Comparison of ENCODE assay signal across 13 cellular contexts in genomic region chr11:65781962-65782815, GRCh38. TPM values are rescaled to one million over a fixed set of nuclear protein-coding genes. Genes with fewer than 3 reads are reported as not detected.
DNase-seq lines count a peak whose midpoint lies in the region; ATAC-seq and TF ChIP-seq lines count a peak whose summit lies in the region.
"Had no signal": no experiment of that assay in that cellular context is flagged by ENCODE, and none has a peak within 500 bp of the region (broad histone marks: within the 10 kb centered on the region; RNA-seq: fewer than 3 reads in every experiment).

No MANE protein-coding gene starts in this region.

- intact Hi-C loops in esophagus squamous epithelium (cut with DNase I) = loop anchor here (5.0 kb wide), 1 partner anchor 35 kb away; no protein-coding TSS in a partner anchor
- intact Hi-C loops in sciatic nerve (cut with DNase I) = no loop called here

- peak overlapping the region; percentile 97; the same call in 1 of the 2 replicates for H3K4me2 ChIP-seq in DND-41 (ENCODE audit: insufficient read depth, low read length)
- H3K4me2 ChIP-seq in OCI-LY3 (ENCODE audit: low read length) = peak overlapping the region; percentile 97

- H4K20me1 ChIP-seq in DND-41 (ENCODE audit: insufficient read depth, low read length) = peaks cover 25% of the 10 kb centered on the region
- H4K20me1 ChIP-seq in OCI-LY3 (ENCODE audit: insufficient read depth, low read length) = peaks cover 17% of the 10 kb centered on the region

- ATAC-seq in DND-41 (ENCODE audit: insufficient read depth, low read depth) = no peak
- peak; percentile 2 for ATAC-seq in sciatic nerve
- no peak for ATAC-seq in upper lobe of left lung (ENCODE audit: low FRiP score in 2 of 2)
- ATAC-seq in GM18858 (IDR thresholded peaks at IDR 0.05; ENCODE audit: unreplicated experiment) = no peak

- H3K4me1 ChIP-seq in DND-41 (ENCODE audit: insufficient read depth, low read length) (peaks cover 26% of the 10 kb centered on the region), OCI-LY3 (ENCODE audit: low read length) (peaks cover 23% of the 10 kb centered on the region), esophagus squamous epithelium (peaks cover 46 to 90% (median 65%) of the 10 kb centered on the region in 3 donors), upper lobe of left lung (peaks cover 34 to 54% (median 43%) of the 10 kb centered on the region in 4 donors)

- no peak for TF ChIP-seq CTCF in DND-41 (IDR thresholded peaks at IDR 0.05; ENCODE audit: borderline replicate concordance, extremely low read depth, low read length, poor library complexity, severe bottlenecking)
- TF ChIP-seq CTCF in OCI-LY3 (IDR thresholded peaks at IDR 0.05; ENCODE audit: low read depth, low read length) = no peak
- TF ChIP-seq CTCF in esophagus squamous epithelium (IDR thresholded peaks at IDR 0.05) = no peak
- no peak for TF ChIP-seq CTCF in upper lobe of left lung (IDR thresholded peaks at IDR 0.05)

- peaks cover 25% of the 10 kb centered on the region for H3K36me3 ChIP-seq in DND-41 (ENCODE audit: insufficient read depth, low read length)
- H3K36me3 ChIP-seq in OCI-LY3 (replicated peaks; ENCODE audit: low read depth, low read length) = peaks cover 18% of the 10 kb centered on the region
- H3K36me3 ChIP-seq in esophagus squamous epithelium = peaks cover 16 to 22% (median 21%) of the 10 kb centered on the region in 3 donors
- peaks cover 0 to 23% (median 21%) of the 10 kb centered on the region in 4 donors for H3K36me3 ChIP-seq in upper lobe of left lung

- H3K9ac ChIP-seq in DND-41 (ENCODE audit: low read depth, low read length) = peak overlapping the region; percentile 93; the same call in 1 of the 2 replicates
- 0 out of 2 replicates have a peak overlapping the region, but pooled peaks have one; percentile 76 for H3K9ac ChIP-seq in OCI-LY3 (ENCODE audit: low read length)

- H3K79me2 ChIP-seq in DND-41 (ENCODE audit: insufficient read depth, low read length) (peaks cover 19% of the 10 kb centered on the region), OCI-LY3 (ENCODE audit: low read length) (peaks cover 28% of the 10 kb centered on the region)

- no peak for DNase-seq in DND-41
- no peak for DNase-seq in esophagus squamous epithelium (lab: John Stamatoyannopoulos, UW)
- DNase-seq in sciatic nerve (ENCODE audit: low spot score) = no peak
- no peak for DNase-seq in stimulated activated CD4-positive, alpha-beta T cell treated with anti-CD3 and anti-CD28 coated beads, Interleukin-12 subunit alpha, Interleukin-12 subunit beta, amount 100 ng/mL, for 4 hours
- DNase-seq in upper lobe of left lung = no peak
- DNase-seq: activated gamma-delta T cell, DMS79 treated with DMSO at 0.1 percent for 48 hours had no signal

- no peak overlapping the region for H3K27ac ChIP-seq in DND-41 (ENCODE audit: low read length)
- 0 out of 2 replicates have a peak overlapping the region, but pooled peaks have one; percentile 8 for H3K27ac ChIP-seq in OCI-LY3 (ENCODE audit: low read length)
- peak overlapping the region; percentile 88 to 95 (median 91) for H3K27ac ChIP-seq in esophagus squamous epithelium
- H3K27ac ChIP-seq in upper lobe of left lung = peak overlapping the region in 2 of 4 donors; percentile 93 to 99

- no peak overlapping the region for H2AFZ ChIP-seq in DND-41 (ENCODE audit: low read depth, low read length)
- H2AFZ ChIP-seq in OCI-LY3 (ENCODE audit: low read depth, low read length) = no peak overlapping the region

- 91% methylated on average over 5 to 8 of the region's 13 CpGs for WGBS in esophagus squamous epithelium, 2 donors
- 60 to 95% methylated on average over 1 to 13 of the region's 13 CpGs for WGBS in upper lobe of left lung, 2 donors

- TF ChIP-seq EP300 in upper lobe of left lung (IDR thresholded peaks at IDR 0.05) = no peak

- TF ChIP-seq POLR2A in esophagus squamous epithelium (IDR thresholded peaks at IDR 0.05) (no peak), upper lobe of left lung (IDR thresholded peaks at IDR 0.05) (no peak)

- H3K9me3 ChIP-seq in DND-41 (ENCODE audit: insufficient read depth, low read length, severe bottlenecking) (no peaks in the 10 kb centered on the region), OCI-LY3 (ENCODE audit: insufficient read depth, low read length) (no peaks in the 10 kb centered on the region), esophagus squamous epithelium (no peaks in the 10 kb centered on the region), upper lobe of left lung (no peaks in the 10 kb centered on the region)
- H3K9me3 ChIP-seq: left lung, Peyer's patch, right lobe of liver had no signal

- H3K27me3 ChIP-seq in DND-41 (ENCODE audit: insufficient read depth, low read length, poor library complexity) (no peaks in the 10 kb centered on the region), OCI-LY3 (ENCODE audit: low read depth, low read length) (no peaks in the 10 kb centered on the region), esophagus squamous epithelium (peaks cover 0 to 27% (median 5%) of the 10 kb centered on the region in 4 donors), upper lobe of left lung (peaks cover 0 to 14% (median 8%) of the 10 kb centered on the region in 4 donors)

- 0 out of 4 replicates have a peak overlapping the region, but pooled peaks of 1 of the 2 experiments have one; percentile 97 for H3K4me3 ChIP-seq in DND-41 (ENCODE audit: low read depth in 1 of 2, low read length in 2 of 2)
- peak overlapping the region; percentile 90 for H3K4me3 ChIP-seq in OCI-LY3 (ENCODE audit: low read length)
- H3K4me3 ChIP-seq in esophagus squamous epithelium = peak overlapping the region in 3 of 4 donors; percentile 79 to 100 (median 83)
- H3K4me3 ChIP-seq in upper lobe of left lung = peak overlapping the region in 2 of 4 donors; percentile 91 to 94

RNA-seq across cellular contexts. Expression of gene AP5B1, which starts 1.4 kb away (rescaled TPM):
- 10 to 100 TPM; 16.4 to 38.5 (median 23.3) TPM for total RNA-seq in esophagus squamous epithelium
- total RNA-seq in sciatic nerve = 12.9 TPM
- total RNA-seq in upper lobe of left lung = 10 to 100 TPM; 24.8 to 66.0 (median 46.8) TPM

RNA-seq across cellular contexts. Expression of gene OVOL1, which starts 4.7 kb away (rescaled TPM):
- total RNA-seq in esophagus squamous epithelium (10 to 100 TPM; 26.5 to 90.9 (median 55.3) TPM), sciatic nerve (not detected), upper lobe of left lung (1 to 10 TPM in 2 of 6 donors, under 1 TPM in 4; under 0.01 to 2.2 (median 0.77) TPM)
- total RNA-seq: glomerular endothelial cell, right lobe of liver had no signal

RNA-seq across cellular contexts. Expression of gene SNX32, which starts 51.6 kb away (rescaled TPM):
- total RNA-seq in esophagus squamous epithelium (under 1 TPM in 1 of 4 donors, not detected in 3; 0.38 TPM), sciatic nerve (2.6 TPM), upper lobe of left lung (under 1 TPM in 2 of 6 donors, not detected in 4; 0.37 to 0.69 TPM)
- total RNA-seq: glomerular endothelial cell had no signal

Comparison
In these comparisons a context has a peak if more than half of its experiments do, and no peak if none do; other contexts are left out.
1. RNA of gene OVOL1, which starts 4.7 kb away (total RNA-seq): 26.5 to 90.9 TPM in esophagus squamous epithelium; under 0.01 to 2.2 TPM in upper lobe of left lung and not detected in sciatic nerve (single experiment); every median in the first group is over 4 times any median in the second.